ENCODE assay signal across 15 cellular contexts in the genomic region with DNA sequence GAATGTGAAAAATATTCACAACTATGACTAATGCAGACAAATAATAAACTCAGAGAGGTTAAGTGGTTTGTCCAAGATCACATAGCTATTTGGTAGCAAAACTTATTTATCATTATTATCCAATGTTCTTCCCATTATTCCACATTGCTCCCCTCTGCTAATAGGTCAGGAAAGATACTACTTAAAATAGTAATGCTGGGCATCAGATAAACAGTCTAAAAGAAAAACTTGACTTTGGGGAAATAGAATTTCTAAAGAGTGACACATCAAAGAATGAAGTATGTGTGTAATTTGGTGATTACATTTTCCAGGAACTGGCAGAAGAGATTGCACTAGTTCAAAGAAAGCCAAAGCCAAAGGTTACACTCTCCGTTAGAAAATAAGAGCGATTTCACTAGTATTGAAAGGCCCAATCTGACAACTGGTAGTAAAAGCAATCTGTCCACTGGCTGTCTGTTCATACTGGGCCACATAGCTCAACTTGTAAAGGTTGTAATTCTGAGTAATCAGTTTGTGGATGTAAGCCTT.
DNase-seq lines count a peak whose midpoint lies in the region; ATAC-seq and TF ChIP-seq lines count a peak whose summit lies in the region.
"Had no signal": no experiment of that assay in that cellular context is flagged by ENCODE, and none has a peak within 500 bp of the region (broad histone marks: within the 10 kb centered on the region; RNA-seq: fewer than 3 reads in every experiment).

No MANE protein-coding gene starts in this region.

- ATAC-seq in activated CD8-positive, alpha-beta T cell treated with anti-CD3 and anti-CD28 coated beads, Interleukin-2, amount 10 ng/mL, durations not matched to agents 7 days and 5 days: no peak
- ATAC-seq in left ventricle myocardium superior (peak; percentile 32), upper lobe of right lung (peak; percentile 51), GM18858 (IDR thresholded peaks at IDR 0.05; ENCODE audit: unreplicated experiment) (no peak)
- ATAC-seq: naive thymus-derived CD8-positive, alpha-beta T cell had no signal

- POLR2A ChIA-PET in activated CD8-positive, alpha-beta T cell treated with anti-CD3 and anti-CD28 coated beads, Interleukin-2, amount 10 ng/mL, durations not matched to agents 7 days and 5 days (lab: Charles Lee): no interaction called here

- H3K4me3 Mint-ChIP-seq in activated CD8-positive, alpha-beta T cell treated with anti-CD3 and anti-CD28 coated beads, Interleukin-2, amount 10 ng/mL, durations not matched to agents 7 days and 5 days: peak overlapping the region; percentile 22
- H3K4me3 Mint-ChIP-seq: naive thymus-derived CD8-positive, alpha-beta T cell had no signal

- intact Hi-C loops in cardiac septum (cut with DNase I): no loop called here
- intact Hi-C loops in left ventricle myocardium superior (cut with micrococcal nuclease): no loop called here
- intact Hi-C loops in upper lobe of right lung (cut with DNase I): no loop called here

- H3K4me3 ChIP-seq in cardiac muscle cell (no peak overlapping the region), upper lobe of right lung (no peak overlapping the region)
- H3K4me3 ChIP-seq: PC-9, thyroid gland had no signal

- H3K27me3 Mint-ChIP-seq in activated CD8-positive, alpha-beta T cell treated with anti-CD3 and anti-CD28 coated beads, Interleukin-2, amount 10 ng/mL, durations not matched to agents 7 days and 5 days (ENCODE audit: low read depth): no peaks in the 10 kb centered on the region

- H3K4me1 Mint-ChIP-seq in activated CD8-positive, alpha-beta T cell treated with anti-CD3 and anti-CD28 coated beads, Interleukin-2, amount 10 ng/mL, durations not matched to agents 7 days and 5 days (ENCODE audit: low read depth): peaks cover 23% of the 10 kb centered on the region

- no peaks in the 10 kb centered on the region for H3K36me3 Mint-ChIP-seq in activated CD8-positive, alpha-beta T cell treated with anti-CD3 and anti-CD28 coated beads, Interleukin-2, amount 10 ng/mL, durations not matched to agents 7 days and 5 days (ENCODE audit: low read depth)

- H3K9me3 ChIP-seq in cardiac muscle cell (ENCODE audit: low read depth) (no peaks in the 10 kb centered on the region), upper lobe of right lung (no peaks in the 10 kb centered on the region)
- H3K9me3 ChIP-seq: thyroid gland had no signal

- TF ChIP-seq CTCF in cardiac muscle cell (IDR thresholded peaks at IDR 0.05; ENCODE audit: low read depth, low read length) (no peak), upper lobe of right lung (IDR thresholded peaks at IDR 0.05) (no peak)

- H3K4me1 ChIP-seq in cardiac muscle cell (ENCODE audit: low read depth): peaks cover 14% of the 10 kb centered on the region
- peaks cover 27% of the 10 kb centered on the region for H3K4me1 ChIP-seq in upper lobe of right lung

- CTCF ChIA-PET in activated CD8-positive, alpha-beta T cell treated with anti-CD3 and anti-CD28 coated beads, Interleukin-2, amount 10 ng/mL, durations not matched to agents 7 days and 5 days (lab: Charles Lee): interaction anchor here (1.0 kb wide), 1 partner anchor 13 kb away, joined by 3 read pairs; no protein-coding TSS in a partner anchor

- DNase-seq in cardiac muscle cell (ENCODE audit: low read depth in 1 of 2, low spot score in 1 of 2) (peak in 1 of 2 donors; percentile 46), cardiac septum (ENCODE audit: low spot score) (no peak), left ventricle myocardium superior (no peak), upper lobe of right lung (no peak), T1000 (lab: John Stamatoyannopoulos, UW) (no peak)
- DNase-seq in activated CD8-positive, alpha-beta T cell treated with anti-CD3 and anti-CD28 coated beads, Interleukin-2, amount 10 ng/mL, durations not matched to agents 7 days and 5 days: no peak
- DNase-seq in stimulated activated CD4-positive, alpha-beta T cell treated with anti-CD3 and anti-CD28 coated beads, Interleukin-2, amount 100 ng/mL, for 48 hours: no peak
- DNase-seq: COR-L47; hippocampal formation; naive thymus-derived CD8-positive, alpha-beta T cell; NCI-H1092 treated with DMSO at 0.1 percent for 48 hours; PC-9; stimulated activated CD4-positive, alpha-beta T cell treated with anti-CD3 and anti-CD28 coated beads, Interleukin-4, amount 100 ng/mL, for 24 hours; thyroid gland had no signal

- H3K27me3 ChIP-seq in cardiac muscle cell (no peaks in the 10 kb centered on the region), upper lobe of right lung (no peaks in the 10 kb centered on the region)
- H3K27me3 ChIP-seq: thyroid gland had no signal

- H3K36me3 ChIP-seq in cardiac muscle cell: no peaks in the 10 kb centered on the region
- no peaks in the 10 kb centered on the region for H3K36me3 ChIP-seq in upper lobe of right lung
- H3K36me3 ChIP-seq: thyroid gland had no signal

- H3K9me3 Mint-ChIP-seq in activated CD8-positive, alpha-beta T cell treated with anti-CD3 and anti-CD28 coated beads, Interleukin-2, amount 10 ng/mL, durations not matched to agents 7 days and 5 days (ENCODE audit: insufficient read depth): peaks cover 4% of the 10 kb centered on the region

- peak overlapping the region; percentile 76 for H3K27ac ChIP-seq in cardiac muscle cell
- no peak overlapping the region for H3K27ac ChIP-seq in upper lobe of right lung
- H3K27ac ChIP-seq: PC-9, thyroid gland had no signal

- peak overlapping the region; percentile 44 for H3K27ac Mint-ChIP-seq in activated CD8-positive, alpha-beta T cell treated with anti-CD3 and anti-CD28 coated beads, Interleukin-2, amount 10 ng/mL, durations not matched to agents 7 days and 5 days
- H3K27ac Mint-ChIP-seq: naive thymus-derived CD8-positive, alpha-beta T cell had no signal

Comparison
In these comparisons a context has a peak if more than half of its experiments do, and no peak if none do; other contexts are left out.
1. ATAC-seq: peak in left ventricle myocardium superior (single experiment) and upper lobe of right lung (single experiment); none in activated CD8-positive, alpha-beta T cell treated with anti-CD3 and anti-CD28 coated beads, Interleukin-2, amount 10 ng/mL, durations not matched to agents 7 days and 5 days (single experiment) and GM18858 (single experiment).